ENCODE assay signal across 28 cellular contexts in the genomic region with DNA sequence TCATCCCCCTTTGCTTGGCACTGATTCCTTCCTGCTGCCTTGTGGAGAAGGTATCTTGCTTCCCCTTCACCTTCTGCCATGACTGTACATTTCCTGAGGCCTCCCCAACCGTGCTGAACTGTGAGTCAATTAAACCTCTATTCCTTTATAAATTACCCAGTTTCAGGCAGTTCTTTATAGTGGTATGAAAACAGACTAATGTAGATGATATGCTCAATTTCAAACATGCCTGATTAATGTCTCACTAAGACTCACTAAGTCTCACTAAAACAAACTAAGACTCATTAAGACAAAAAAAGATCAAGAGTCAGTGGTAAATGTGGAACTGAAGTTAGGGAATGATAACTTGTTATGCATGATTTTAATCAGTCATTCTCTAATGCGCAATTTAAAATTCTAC.
DNase-seq lines count a peak whose midpoint lies in the region; ATAC-seq, FAIRE-seq and TF ChIP-seq lines count a peak whose summit lies in the region.
"Had no signal": no experiment of that assay in that cellular context is flagged by ENCODE, and none has a peak within 500 bp of the region (broad histone marks: within the 10 kb centered on the region; RNA-seq: fewer than 3 reads in every experiment).

No MANE protein-coding gene starts in this region.

- ATAC-seq in HG03159 (IDR thresholded peaks at IDR 0.05; ENCODE audit: unreplicated experiment) (no peak), HG03565 (IDR thresholded peaks at IDR 0.05; ENCODE audit: unreplicated experiment) (no peak), GM21619 (IDR thresholded peaks at IDR 0.05; ENCODE audit: unreplicated experiment) (no peak)
- ATAC-seq: HepG2, K562, PC-3, SK-N-SH treated with all-trans-retinoic acid at 6 μM for 48 hours had no signal

- TF ChIP-seq CTCF in foreskin fibroblast (IDR thresholded peaks at IDR 0.05; ENCODE audit: low read depth, low read length), result no peak

- no peak for TF ChIP-seq POLR2A in H54 (IDR thresholded peaks at IDR 0.05; ENCODE audit: low read depth, low read length)

- peak; percentile 33 for FAIRE-seq in H54 (lab: Jason Lieb, UNC)
- FAIRE-seq: D721Med, GM12892, GM19239, HepG2, K562 had no signal

- DNase-seq in EH (ENCODE audit: low read depth) (peak; percentile 70), H54 (ENCODE audit: insufficient read length, low spot score) (no peak), M059J (ENCODE audit: low read depth) (peak; percentile 1), foreskin fibroblast (peak; percentile 47 to 64), HT-29 (ENCODE audit: low spot score) (no peak)
- DNase-seq: AML-193; CD4-positive, alpha-beta T cell; GDM1; H9; MG63; NCI-H1105 treated with DMSO at 0.1 percent for 48 hours; NCI-H2029; NCI-H446; NCI-H524 treated with DMSO at 0.1 percent for 48 hours; NCI-H774; NK-92 treated with Interleukin-12 subunit alpha and Interleukin-12 subunit beta, amount 100 ng/mL, for 24 hours; PC-3; SJCRH30 had no signal

- no peak overlapping the region for H3K4me3 ChIP-seq in foreskin fibroblast (ENCODE audit: low read depth in 1 of 2, low read length in 2 of 2)
- H3K4me3 ChIP-seq: BLaER1 treated with 17β-estradiol and CSF1 and Interleukin-3, amounts not matched to agents 10 nM and 100 nM; K562; MG63; SJCRH30 had no signal

Comparison
In these comparisons a context has a peak if more than half of its experiments do, and no peak if none do; other contexts are left out.
1. DNase-seq: peak in EH (single experiment), M059J (single experiment) and foreskin fibroblast (2 of 2); none in H54 (single experiment) and HT-29 (single experiment).